In genomic region chr11:115340874-115341273, GRCh38 we compare ENCODE assay signal across 38 cellular contexts.
"Had no signal": no experiment of that assay in that cellular context is flagged by ENCODE, and none has a peak within 500 bp of the region (broad histone marks: within the 10 kb centered on the region; RNA-seq: fewer than 3 reads in every experiment).

No MANE protein-coding gene starts in this region.

- H3K27ac ChIP-seq: ascending aorta, cardiac muscle cell, VCaP had no signal

- H3K36me3 Mint-ChIP-seq: activated CD4-positive, alpha-beta memory T cell treated with anti-CD3 and anti-CD28 coated beads for 36 hours; activated naive CD4-positive, alpha-beta T cell treated with anti-CD3 and anti-CD28 coated beads, Interleukin-2, amount 10 ng/mL, durations not matched to agents 7 days and 5 days; activated naive CD4-positive, alpha-beta T cell treated with anti-CD3 and anti-CD28 coated beads, Interleukin-2, amount 50 U/mL, for 24 hours; activated naive CD8-positive, alpha-beta T cell; activated naive CD8-positive, alpha-beta T cell treated with anti-CD3 and anti-CD28 coated beads, Interleukin-2, amount 10 ng/mL, durations not matched to agents 7 days and 5 days had no signal

- H3K9me3 Mint-ChIP-seq: activated B cell treated with CpG ODN at 0.5 μM for 24 hours; activated CD4-positive, alpha-beta memory T cell treated with anti-CD3 and anti-CD28 coated beads for 36 hours; activated CD4-positive, alpha-beta T cell treated with anti-CD3 and anti-CD28 coated beads, Interleukin-2, amount 10 ng/mL, durations not matched to agents 24 days and 14 days; activated CD8-positive, alpha-beta T cell treated with anti-CD3 and anti-CD28 coated beads for 36 hours; activated naive CD4-positive, alpha-beta T cell treated with anti-CD3 and anti-CD28 coated beads, Interleukin-2, amount 10 ng/mL, durations not matched to agents 7 days and 5 days; activated naive CD4-positive, alpha-beta T cell treated with anti-CD3 and anti-CD28 coated beads, Interleukin-2, amount 50 U/mL, for 24 hours; activated naive CD8-positive, alpha-beta T cell treated with anti-CD3 and anti-CD28 coated beads, Interleukin-2, amount 10 ng/mL, durations not matched to agents 7 days and 5 days; activated naive CD8-positive, alpha-beta T cell treated with anti-CD3 and anti-CD28 coated beads, Interleukin-2, amount 50 U/mL, for 24 hours; activated T-cell treated with anti-CD3 and anti-CD28 coated beads, Interleukin-2, amount 50 U/mL, for 4 hours; activated T-cell treated with anti-CD3 and anti-CD28 coated beads, Interleukin-2, amount 50 U/mL, for 72 hours; activated T-helper 1 cell treated with anti-CD3 and anti-CD28 coated beads, Interleukin-12 subunit alpha, Interleukin-12 subunit beta, Interleukin-2, Interleukin-4 antibody, amounts not matched to agents 30 ng/mL and 10 ng/mL and 1 ng/mL, durations not matched to agents 14 hours and 24 hours and 36 hours; activated T-helper 17 cell treated with anti-CD3 and anti-CD28 coated beads, Interleukin-2, amount 50 U/mL, for 72 hours; central memory CD8-positive, alpha-beta T cell; T-helper 1 cell treated with Interleukin-12 subunit alpha and Interleukin-12 subunit beta and Interleukin-4 antibody, amounts not matched to agents 30 μg/mL and 1 μg/mL, for 36 hours; T-helper 2 cell treated with Interferon-gamma antibody and Interleukin-4, amounts not matched to agents 5 μg/mL and 100 μg/mL, for 36 hours had no signal

- H3K4me3 ChIP-seq: ascending aorta, cardiac muscle cell had no signal

- H3K27ac Mint-ChIP-seq: activated B cell treated with CpG ODN at 0.5 μM for 24 hours; activated CD4-positive, alpha-beta memory T cell treated with anti-CD3 and anti-CD28 coated beads for 36 hours; activated CD4-positive, alpha-beta T cell treated with anti-CD3 and anti-CD28 coated beads, Interleukin-2, amount 10 ng/mL, durations not matched to agents 24 days and 14 days; activated CD8-positive, alpha-beta T cell treated with anti-CD3 and anti-CD28 coated beads for 36 hours; activated naive CD4-positive, alpha-beta T cell treated with anti-CD3 and anti-CD28 coated beads, Interleukin-2, amount 10 ng/mL, durations not matched to agents 7 days and 5 days; activated naive CD4-positive, alpha-beta T cell treated with anti-CD3 and anti-CD28 coated beads, Interleukin-2, amount 50 U/mL, for 24 hours; activated naive CD8-positive, alpha-beta T cell; activated naive CD8-positive, alpha-beta T cell treated with anti-CD3 and anti-CD28 coated beads, Interleukin-2, amount 10 ng/mL, durations not matched to agents 7 days and 5 days; activated naive CD8-positive, alpha-beta T cell treated with anti-CD3 and anti-CD28 coated beads, Interleukin-2, amount 50 U/mL, for 24 hours; activated T-cell treated with anti-CD3 and anti-CD28 coated beads, Interleukin-2, amount 50 U/mL, for 72 hours; activated T-helper 1 cell treated with anti-CD3 and anti-CD28 coated beads, Interleukin-12 subunit alpha, Interleukin-12 subunit beta, Interleukin-2, Interleukin-4 antibody, amounts not matched to agents 30 ng/mL and 10 ng/mL and 1 ng/mL, durations not matched to agents 14 hours and 24 hours and 36 hours; activated T-helper 17 cell treated with anti-CD3 and anti-CD28 coated beads, Interleukin-2, amount 50 U/mL, for 72 hours; brain; T-helper 1 cell treated with Interleukin-12 subunit alpha and Interleukin-12 subunit beta and Interleukin-4 antibody, amounts not matched to agents 30 μg/mL and 1 μg/mL, for 36 hours; T-helper 2 cell treated with Interferon-gamma antibody and Interleukin-4, amounts not matched to agents 5 μg/mL and 100 μg/mL, for 36 hours had no signal

- H3K4me1 Mint-ChIP-seq: activated B cell treated with CpG ODN at 0.5 μM for 24 hours; activated CD4-positive, alpha-beta T cell treated with anti-CD3 and anti-CD28 coated beads, Interleukin-2, amount 10 ng/mL, durations not matched to agents 24 days and 14 days; activated naive CD4-positive, alpha-beta T cell treated with anti-CD3 and anti-CD28 coated beads, Interleukin-2, amount 10 ng/mL, durations not matched to agents 7 days and 5 days; activated naive CD4-positive, alpha-beta T cell treated with anti-CD3 and anti-CD28 coated beads, Interleukin-2, amount 50 U/mL, for 24 hours; activated naive CD8-positive, alpha-beta T cell treated with anti-CD3 and anti-CD28 coated beads, Interleukin-2, amount 10 ng/mL, durations not matched to agents 7 days and 5 days; activated naive CD8-positive, alpha-beta T cell treated with anti-CD3 and anti-CD28 coated beads, Interleukin-2, amount 50 U/mL, for 24 hours; activated T-helper 17 cell treated with anti-CD3 and anti-CD28 coated beads, Interleukin-2, amount 50 U/mL, for 72 hours; central memory CD8-positive, alpha-beta T cell had no signal

- FAIRE-seq: bronchial epithelial cell, TTC549 had no signal

- H3K4me1 ChIP-seq: ascending aorta had no signal

- H3K9me3 ChIP-seq: ascending aorta had no signal

- ATAC-seq: activated CD8-positive, alpha-beta T cell treated with anti-CD3 and anti-CD28 coated beads for 36 hours; activated naive CD8-positive, alpha-beta T cell treated with anti-CD3 and anti-CD28 coated beads, Interleukin-2, amount 50 U/mL, for 24 hours; activated T-cell treated with anti-CD3 and anti-CD28 coated beads, Interleukin-2, amount 50 U/mL, for 4 hours; activated T-cell treated with anti-CD3 and anti-CD28 coated beads, Interleukin-2, amount 50 U/mL, for 72 hours; activated T-helper 17 cell treated with anti-CD3 and anti-CD28 coated beads, Interleukin-2, amount 50 U/mL, for 72 hours had no signal

- DNase-seq: activated B cell treated with CpG ODN at 0.5 μM for 24 hours; activated CD4-positive, alpha-beta memory T cell treated with anti-CD3 and anti-CD28 coated beads for 36 hours; activated CD4-positive, alpha-beta T cell treated with anti-CD3 and anti-CD28 coated beads for 4 hours; activated CD4-positive, alpha-beta T cell treated with anti-CD3 and anti-CD28 coated beads, Interleukin-2, amount 10 ng/mL, durations not matched to agents 24 days and 14 days; activated CD4-positive, alpha-beta T cell treated with anti-CD3 and anti-CD28 coated beads, Interleukin-2, amount 50 U/mL, for 1 hour; activated CD4-positive, alpha-beta T cell treated with anti-CD3 and anti-CD28 coated beads, Interleukin-2, amount 50 U/mL, for 4 hours; activated CD4-positive, CD25-positive, alpha-beta regulatory T cell treated with anti-CD3 and anti-CD28 coated beads, Interleukin-2, amount 50 U/mL, for 72 hours; activated CD8-positive, alpha-beta memory T cell treated with anti-CD3 and anti-CD28 coated beads, Interleukin-2, amount 50 U/mL, for 4 hours; activated CD8-positive, alpha-beta T cell treated with anti-CD3 and anti-CD28 coated beads for 36 hours; activated effector memory CD4-positive, alpha-beta T cell treated with Interleukin-2 at 50 U/mL for 16 hours; activated gamma-delta T cell; activated naive CD4-positive, alpha-beta T cell treated with anti-CD3 and anti-CD28 coated beads, Interleukin-2, amount 10 ng/mL, durations not matched to agents 7 days and 5 days; activated naive CD4-positive, alpha-beta T cell treated with Interleukin-2 at 50 U/mL for 16 hours; activated naive CD8-positive, alpha-beta T cell treated with anti-CD3 and anti-CD28 coated beads, Interleukin-2, amount 10 ng/mL, durations not matched to agents 7 days and 5 days; activated naive CD8-positive, alpha-beta T cell treated with anti-CD3 and anti-CD28 coated beads, Interleukin-2, amount 50 U/mL, for 24 hours; activated T-cell treated with anti-CD3 and anti-CD28 coated beads for 4 hours; activated T-cell treated with anti-CD3 and anti-CD28 coated beads, Interleukin-2, amount 50 U/mL, for 1 hour; activated T-cell treated with anti-CD3 and anti-CD28 coated beads, Interleukin-2, amount 50 U/mL, for 4 hours; activated T-cell treated with anti-CD3 and anti-CD28 coated beads, Interleukin-2, amount 50 U/mL, for 72 hours; amygdala; anterior cingulate cortex; caudate nucleus; cerebellar nuclear complex; T-helper 2 cell; T-helper 9 cell had no signal

- H3K27me3 ChIP-seq: ascending aorta, cardiac muscle cell had no signal

- H3K4me3 Mint-ChIP-seq: activated B cell treated with CpG ODN at 0.5 μM for 24 hours; activated CD4-positive, alpha-beta memory T cell treated with anti-CD3 and anti-CD28 coated beads for 36 hours; activated CD4-positive, alpha-beta T cell treated with anti-CD3 and anti-CD28 coated beads, Interleukin-2, amount 10 ng/mL, durations not matched to agents 24 days and 14 days; activated CD8-positive, alpha-beta T cell treated with anti-CD3 and anti-CD28 coated beads for 36 hours; activated naive CD4-positive, alpha-beta T cell treated with anti-CD3 and anti-CD28 coated beads, Interleukin-2, amount 10 ng/mL, durations not matched to agents 7 days and 5 days; activated naive CD4-positive, alpha-beta T cell treated with anti-CD3 and anti-CD28 coated beads, Interleukin-2, amount 50 U/mL, for 24 hours; activated naive CD8-positive, alpha-beta T cell; activated naive CD8-positive, alpha-beta T cell treated with anti-CD3 and anti-CD28 coated beads, Interleukin-2, amount 10 ng/mL, durations not matched to agents 7 days and 5 days; activated naive CD8-positive, alpha-beta T cell treated with anti-CD3 and anti-CD28 coated beads, Interleukin-2, amount 50 U/mL, for 24 hours; activated T-cell treated with anti-CD3 and anti-CD28 coated beads, Interleukin-2, amount 50 U/mL, for 4 hours; activated T-cell treated with anti-CD3 and anti-CD28 coated beads, Interleukin-2, amount 50 U/mL, for 72 hours; activated T-helper 1 cell treated with anti-CD3 and anti-CD28 coated beads, Interleukin-12 subunit alpha, Interleukin-12 subunit beta, Interleukin-2, Interleukin-4 antibody, amounts not matched to agents 30 ng/mL and 10 ng/mL and 1 ng/mL, durations not matched to agents 14 hours and 24 hours and 36 hours; activated T-helper 17 cell treated with anti-CD3 and anti-CD28 coated beads, Interleukin-2, amount 50 U/mL, for 72 hours; brain; central memory CD8-positive, alpha-beta T cell; T-helper 1 cell treated with Interleukin-12 subunit alpha and Interleukin-12 subunit beta and Interleukin-4 antibody, amounts not matched to agents 30 μg/mL and 1 μg/mL, for 36 hours; T-helper 2 cell treated with Interferon-gamma antibody and Interleukin-4, amounts not matched to agents 5 μg/mL and 100 μg/mL, for 36 hours had no signal

- H3K27me3 Mint-ChIP-seq: activated naive CD4-positive, alpha-beta T cell treated with anti-CD3 and anti-CD28 coated beads, Interleukin-2, amount 10 ng/mL, durations not matched to agents 7 days and 5 days; activated T-helper 17 cell treated with anti-CD3 and anti-CD28 coated beads, Interleukin-2, amount 50 U/mL, for 72 hours; brain; central memory CD8-positive, alpha-beta T cell had no signal

- H3K36me3 ChIP-seq: ascending aorta, cardiac muscle cell had no signal
